9 cellular contexts compared by ENCODE assay signal in genomic region chr1:27382950-27383627, GRCh38. TPM values are rescaled to one million over a fixed set of nuclear protein-coding genes. Genes with fewer than 3 reads are reported as not detected.
DNase-seq lines count a peak whose midpoint lies in the region; TF ChIP-seq lines count a peak whose summit lies in the region.
"Had no signal": no experiment of that assay in that cellular context is flagged by ENCODE, and none has a peak within 500 bp of the region (broad histone marks: within the 10 kb centered on the region; RNA-seq: fewer than 3 reads in every experiment).

Gene CD164L2 (minus strand): TSS chr1:27383333. CDS start chr1:27383239, 94 bp downstream.

- no peaks in the 10 kb centered on the region for H3K9me3 ChIP-seq in ES-I3 (ENCODE audit: control insufficient read depth, insufficient read depth, low read length)
- no peaks in the 10 kb centered on the region for H3K9me3 ChIP-seq in colonic mucosa

- H3K36me3 ChIP-seq in ES-I3 (ENCODE audit: insufficient read depth, low read length) (no peaks in the 10 kb centered on the region), colonic mucosa (no peaks in the 10 kb centered on the region)

- H3K4me3 Mint-ChIP-seq in nephron progenitor cell: peak within 1 kb of the TSS; percentile 28

- intact Hi-C loops in colonic mucosa (cut with DNase I): no loop called here

- H3K27me3 ChIP-seq in colonic mucosa: no peaks in the 10 kb centered on the region

- DNase-seq in T follicular helper cell (ENCODE audit: low read depth) (peak; percentile 40), colonic mucosa (peak; percentile 88), nephron progenitor cell (peak; percentile 88), NCI-H446 treated with DMSO at 0.1 percent for 48 hours (lab: John Stamatoyannopoulos, UW) (no peak), GM13977 (ENCODE audit: low spot score) (no peak), NOMO-1 treated with dmso at 0.1 percent for 144 hours (lab: John Stamatoyannopoulos, UW; ENCODE audit: unreplicated experiment) (no peak), globus pallidus (ENCODE audit: low spot score) (no peak)

- no peaks in the 10 kb centered on the region for H3K9me3 Mint-ChIP-seq in nephron progenitor cell

- no peak within 1 kb of the TSS for H3K27ac Mint-ChIP-seq in nephron progenitor cell

- H3K4me1 ChIP-seq in ES-I3 (ENCODE audit: insufficient read depth, low read length): no peaks in the 10 kb centered on the region
- H3K4me1 ChIP-seq in colonic mucosa: no peaks in the 10 kb centered on the region

- peaks cover 11% of the 10 kb centered on the region for H3K4me1 Mint-ChIP-seq in nephron progenitor cell

- no peak for TF ChIP-seq CTCF in colonic mucosa (IDR thresholded peaks at IDR 0.05)
- no peak for TF ChIP-seq CTCF in nephron progenitor cell (IDR thresholded peaks at IDR 0.05)
- no peak for TF ChIP-seq CTCF in GM13977 (IDR thresholded peaks at IDR 0.05; ENCODE audit: extremely low read depth, insufficient read depth, missing control alignments)

- H3K27ac ChIP-seq in colonic mucosa: no peak within 1 kb of the TSS
- H3K27ac ChIP-seq: HL-60 had no signal

- H3K4me3 ChIP-seq in colonic mucosa: peak within 1 kb of the TSS; percentile 23

- H3K27me3 Mint-ChIP-seq in nephron progenitor cell (ENCODE audit: low read depth, poor library complexity): peaks cover 41% of the 10 kb centered on the region

- in situ Hi-C loops in GM13977 (cut with MboI; ENCODE audit: low pct_unique_long_range_greater_than_20kb, low sequenced_read_pairs, unreplicated experiment): no loop called here

- H3K9ac ChIP-seq in ES-I3 (ENCODE audit: low read depth, low read length) (peak within 1 kb of the TSS; percentile 37; the same call in 1 of the 2 replicates), colonic mucosa (ENCODE audit: low read depth in 2 of 2, low read length in 2 of 2) (no peak within 1 kb of the TSS)

- H3K36me3 Mint-ChIP-seq in nephron progenitor cell (ENCODE audit: low read depth): no peaks in the 10 kb centered on the region

RNA-seq across cellular contexts. Expression of gene CD164L2, which starts in this region (rescaled TPM):
- 1 to 10 TPM in 1 of 2 donors, under 1 TPM in 1; 0.69 to 1.7 TPM for total RNA-seq in colonic mucosa

Comparison
In these comparisons a context has a peak if more than half of its experiments do, and no peak if none do; other contexts are left out.
1. DNase-seq: peak in T follicular helper cell (single experiment), colonic mucosa (single experiment) and nephron progenitor cell (single experiment); none in NCI-H446 treated with DMSO at 0.1 percent for 48 hours (single experiment), GM13977 (single experiment), NOMO-1 treated with dmso at 0.1 percent for 144 hours (single experiment) and globus pallidus (single experiment).